Comparison of ENCODE assay signal across 11 cellular contexts in the genomic region with DNA sequence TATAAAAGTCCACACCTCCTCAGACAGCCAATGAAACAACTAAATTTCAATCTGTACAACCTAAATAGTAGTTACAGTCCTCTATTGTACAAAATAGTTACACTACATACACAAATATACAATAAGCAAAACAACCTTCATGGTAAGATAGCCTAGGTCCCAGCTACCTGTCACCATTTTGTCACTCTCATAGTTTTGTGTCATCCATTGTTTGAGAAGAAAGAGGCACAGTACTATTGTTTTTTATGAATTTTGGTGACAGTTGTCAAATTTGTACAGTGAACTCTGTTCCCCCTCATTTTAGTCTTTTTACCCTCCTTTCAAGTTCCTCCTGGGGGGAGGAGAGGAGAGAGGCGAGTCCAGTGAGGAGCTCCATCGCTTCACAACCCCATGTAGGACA.
DNase-seq lines count a peak whose midpoint lies in the region; ATAC-seq and TF ChIP-seq lines count a peak whose summit lies in the region.
"Had no signal": no experiment of that assay in that cellular context is flagged by ENCODE, and none has a peak within 500 bp of the region (broad histone marks: within the 10 kb centered on the region; RNA-seq: fewer than 3 reads in every experiment).

No MANE protein-coding gene starts in this region.

- peaks cover 33% of the 10 kb centered on the region for H3K4me1 ChIP-seq in CD4-positive, CD25-positive, alpha-beta regulatory T cell (ENCODE audit: control insufficient read depth, insufficient read depth, low read length, poor library complexity, severe bottlenecking)
- H3K4me1 ChIP-seq in gastroesophageal sphincter (peaks cover 0 to 48% (median 3%) of the 10 kb centered on the region in 3 donors), trophoblast cell (ENCODE audit: control insufficient read depth in 1 of 2, insufficient read depth in 2 of 2, low read length in 2 of 2) (peaks cover 6% of the 10 kb centered on the region in 2 experiments), spleen (peaks cover 13 to 48% (median 35%) of the 10 kb centered on the region in 6 donors)

- no peak overlapping the region for H4K91ac ChIP-seq in trophoblast cell (ENCODE audit: low read depth, low read length)

- peaks cover 11% of the 10 kb centered on the region for H3K79me1 ChIP-seq in trophoblast cell (ENCODE audit: low read length)

- no peak overlapping the region for H2BK5ac ChIP-seq in trophoblast cell (ENCODE audit: low read depth, low read length, poor library complexity)

- no peak overlapping the region for H2AK5ac ChIP-seq in trophoblast cell (ENCODE audit: low read length)

- intact Hi-C loops in spleen (cut with DNase I; ENCODE audit: low total_unique reads) = no loop called here

- WGBS in gastroesophageal sphincter (ENCODE audit: low coverage in 1 of 2), 2 donors = no CpG with 5 or more reads among the region's 2 CpGs
- WGBS in trophoblast cell (ENCODE audit: extremely low coverage, insufficient coverage, insufficient read length) = no CpG with 5 or more reads among the region's 2 CpGs
- WGBS in spleen, 5 donors = 92 to 100% (median 97%) methylated on average over 2 of the region's 2 CpGs

- no peak overlapping the region for H2AFZ ChIP-seq in trophoblast cell (ENCODE audit: insufficient read depth, low read length, poor library complexity)

- H3K9ac ChIP-seq in trophoblast cell (ENCODE audit: low read length) = no peak overlapping the region

- no peak overlapping the region for H2BK12ac ChIP-seq in trophoblast cell (ENCODE audit: low read length)

- H3K27ac Mint-ChIP-seq in CD4-positive, CD25-positive, alpha-beta regulatory T cell = no peak overlapping the region
- H3K27ac Mint-ChIP-seq: activated CD8-positive, alpha-beta memory T cell treated with anti-CD3 and anti-CD28 coated beads, Interleukin-2, amount 10 ng/mL, durations not matched to agents 7 days and 5 days had no signal

- no peak for DNase-seq in CD4-positive, CD25-positive, alpha-beta regulatory T cell
- no peak for DNase-seq in trophoblast cell
- no peak for DNase-seq in 8988T
- no peak for DNase-seq in spleen
- DNase-seq in NOMO-1 treated with DMSO at 0.1 percent for 48 hours (lab: John Stamatoyannopoulos, UW; ENCODE audit: unreplicated experiment) = no peak
- no peak for DNase-seq in central memory CD4-positive, alpha-beta T cell
- DNase-seq: activated CD8-positive, alpha-beta memory T cell treated with anti-CD3 and anti-CD28 coated beads, Interleukin-2, amount 10 ng/mL, durations not matched to agents 7 days and 5 days; DMS53 had no signal

- no peak overlapping the region for H3K4me3 ChIP-seq in CD4-positive, CD25-positive, alpha-beta regulatory T cell (ENCODE audit: low read depth, low read length)
- H3K4me3 ChIP-seq in gastroesophageal sphincter (peak overlapping the region; percentile 61 to 95), trophoblast cell (ENCODE audit: low read depth, low read length) (no peak overlapping the region), spleen (peak overlapping the region in 4 of 8 donors; percentile 50 to 77 (median 54))

- no peak overlapping the region for H4K8ac ChIP-seq in trophoblast cell (ENCODE audit: low read depth, low read length)

- no peak overlapping the region for H3K27ac ChIP-seq in CD4-positive, CD25-positive, alpha-beta regulatory T cell (ENCODE audit: insufficient read depth, low read length, poor library complexity, severe bottlenecking)
- H3K27ac ChIP-seq in VCaP (peak overlapping the region; percentile 90; the same call in 1 of the 2 replicates), gastroesophageal sphincter (peak overlapping the region; percentile 25 to 94 (median 88)), trophoblast cell (ENCODE audit: low read depth, low read length) (no peak overlapping the region), spleen (no peak overlapping the region)
- H3K27ac ChIP-seq: neutrophil had no signal

- H4K12ac ChIP-seq in trophoblast cell (ENCODE audit: low read depth, low read length) = no peak overlapping the region

- peak overlapping the region; percentile 43 for H3K4me2 ChIP-seq in trophoblast cell (ENCODE audit: low read length)

- H3K79me2 ChIP-seq in trophoblast cell (ENCODE audit: control insufficient read depth, insufficient read depth, low read length, poor library complexity) = peaks cover 10% of the 10 kb centered on the region

- H3K9me3 ChIP-seq in CD4-positive, CD25-positive, alpha-beta regulatory T cell (ENCODE audit: control insufficient read depth in 2 of 2, low read length in 2 of 2) = no peaks in the 10 kb centered on the region
- H3K9me3 ChIP-seq in gastroesophageal sphincter (no peaks in the 10 kb centered on the region), trophoblast cell (ENCODE audit: insufficient read depth, low read depth, low read length) (no peaks in the 10 kb centered on the region), spleen (no peaks in the 10 kb centered on the region)
- H3K9me3 ChIP-seq: neutrophil had no signal

- H2BK120ac ChIP-seq in trophoblast cell (ENCODE audit: insufficient read depth, low read length, poor library complexity) = no peak overlapping the region

- no peaks in the 10 kb centered on the region for H3K9me3 Mint-ChIP-seq in CD4-positive, CD25-positive, alpha-beta regulatory T cell

- H3K14ac ChIP-seq in trophoblast cell (ENCODE audit: low read length) = no peak overlapping the region

- H3K4ac ChIP-seq in trophoblast cell (ENCODE audit: low read depth, low read length) = no peak overlapping the region

- no peaks in the 10 kb centered on the region for H3K36me3 ChIP-seq in CD4-positive, CD25-positive, alpha-beta regulatory T cell (ENCODE audit: control insufficient read depth, insufficient read depth, low read length)
- H3K36me3 ChIP-seq in gastroesophageal sphincter (peaks cover 0 to 19% of the 10 kb centered on the region in 2 donors), trophoblast cell (ENCODE audit: control insufficient read depth in 1 of 2, insufficient read depth in 2 of 2, low read length in 2 of 2) (peaks cover 6 to 12% of the 10 kb centered on the region in 2 experiments), spleen (peaks cover 0 to 21% (median 5%) of the 10 kb centered on the region in 6 donors)
- H3K36me3 ChIP-seq: neutrophil had no signal

- peaks cover 12 to 33% (median 27%) of the 10 kb centered on the region in 4 donors for H3K4me1 Mint-ChIP-seq in CD4-positive, CD25-positive, alpha-beta regulatory T cell

- no peak for TF ChIP-seq EP300 in gastroesophageal sphincter (IDR thresholded peaks at IDR 0.05)

- no peak overlapping the region for H3K18ac ChIP-seq in trophoblast cell (ENCODE audit: low read length)

- H3K27me3 Mint-ChIP-seq in CD4-positive, CD25-positive, alpha-beta regulatory T cell = peaks cover 34% of the 10 kb centered on the region

- H3K27me3 ChIP-seq in CD4-positive, CD25-positive, alpha-beta regulatory T cell (ENCODE audit: control insufficient read depth, insufficient read depth, low read length) = peaks cover 16% of the 10 kb centered on the region
- H3K27me3 ChIP-seq in gastroesophageal sphincter (no peaks in the 10 kb centered on the region), trophoblast cell (ENCODE audit: insufficient read depth, low read length) (no peaks in the 10 kb centered on the region), spleen (replicated peaks in 1 of 7) (peaks cover 0 to 21% (median 0%) of the 10 kb centered on the region in 7 donors)

- peaks cover 8% of the 10 kb centered on the region for H3K36me3 Mint-ChIP-seq in CD4-positive, CD25-positive, alpha-beta regulatory T cell
- H3K36me3 Mint-ChIP-seq: activated CD8-positive, alpha-beta memory T cell treated with anti-CD3 and anti-CD28 coated beads, Interleukin-2, amount 10 ng/mL, durations not matched to agents 7 days and 5 days had no signal

- no peak overlapping the region for H3K23ac ChIP-seq in trophoblast cell (ENCODE audit: low read length)

- peak overlapping the region; percentile 28 to 77 (median 54) for H3K4me3 Mint-ChIP-seq in CD4-positive, CD25-positive, alpha-beta regulatory T cell
- H3K4me3 Mint-ChIP-seq: activated CD8-positive, alpha-beta memory T cell treated with anti-CD3 and anti-CD28 coated beads, Interleukin-2, amount 10 ng/mL, durations not matched to agents 7 days and 5 days had no signal

- TF ChIP-seq CTCF in VCaP (conservative IDR thresholded peaks at IDR 0.05) = no peak
- no peak for TF ChIP-seq CTCF in gastroesophageal sphincter (IDR thresholded peaks at IDR 0.05)
- no peak for TF ChIP-seq CTCF in spleen (IDR thresholded peaks at IDR 0.05 in 8 of 11, conservative IDR thresholded peaks at IDR 0.05 in 3 of 11)

- no peak for ATAC-seq in CD4-positive, CD25-positive, alpha-beta regulatory T cell (ENCODE audit: low read depth in 2 of 2)
- ATAC-seq in gastroesophageal sphincter = no peak
- ATAC-seq: activated CD8-positive, alpha-beta memory T cell treated with anti-CD3 and anti-CD28 coated beads, Interleukin-2, amount 10 ng/mL, durations not matched to agents 7 days and 5 days had no signal

- no peak for TF ChIP-seq POLR2A in gastroesophageal sphincter (IDR thresholded peaks at IDR 0.05)
- no peak for TF ChIP-seq POLR2A in spleen (IDR thresholded peaks at IDR 0.05)

Comparison
In these comparisons a context has a peak if more than half of its experiments do, and no peak if none do; other contexts are left out.
1. H3K27ac ChIP-seq: peak in VCaP (single experiment) and gastroesophageal sphincter (4 of 4); none in CD4-positive, CD25-positive, alpha-beta regulatory T cell (single experiment), trophoblast cell (single experiment) and spleen (0 of 8).
2. H3K4me3 ChIP-seq: peak in gastroesophageal sphincter (2 of 2); none in CD4-positive, CD25-positive, alpha-beta regulatory T cell (single experiment) and trophoblast cell (single experiment).